ENCODE assay signal across 13 cellular contexts in the genomic region with DNA sequence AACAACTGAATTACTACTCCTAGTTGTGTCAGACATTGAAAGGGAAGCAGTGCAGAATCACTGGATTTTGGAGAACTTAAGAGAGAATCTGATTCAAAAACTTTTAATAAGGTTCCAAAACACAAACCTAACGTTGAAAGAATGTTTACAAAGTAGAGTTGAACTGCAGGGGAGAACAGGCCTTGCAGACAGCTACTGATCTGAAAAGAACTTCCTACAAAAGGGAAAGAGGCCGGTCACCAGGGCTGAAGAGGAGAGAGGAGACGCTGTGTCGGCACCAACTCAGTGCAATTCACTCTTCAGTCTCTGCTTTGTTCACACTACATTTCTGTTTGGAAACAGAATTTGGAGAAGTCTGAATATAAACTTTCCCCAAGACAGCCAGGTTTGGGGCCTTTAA.
DNase-seq lines count a peak whose midpoint lies in the region; ATAC-seq and TF ChIP-seq lines count a peak whose summit lies in the region.
"Had no signal": no experiment of that assay in that cellular context is flagged by ENCODE, and none has a peak within 500 bp of the region (broad histone marks: within the 10 kb centered on the region; RNA-seq: fewer than 3 reads in every experiment).

No MANE protein-coding gene starts in this region.

- H3K9me3 Mint-ChIP-seq in effector memory CD8-positive, alpha-beta T cell, result peaks cover 1 to 2% of the 10 kb centered on the region in 2 donors
- H3K9me3 Mint-ChIP-seq: activated naive CD4-positive, alpha-beta T cell treated with anti-CD3 and anti-CD28 coated beads for 36 hours; T-helper 2 cell treated with Interferon-gamma antibody and Interleukin-4, amounts not matched to agents 5 μg/mL and 100 μg/mL, for 36 hours had no signal

- no peak overlapping the region for H4K91ac ChIP-seq in neuronal stem cell (ENCODE audit: low read depth, low read length, poor library complexity)

- no peaks in the 10 kb centered on the region for H3K79me1 ChIP-seq in neuronal stem cell (ENCODE audit: low read depth, low read length)

- no peak overlapping the region for H2AK5ac ChIP-seq in neuronal stem cell (ENCODE audit: low read depth, low read length)

- H2BK5ac ChIP-seq in neuronal stem cell (ENCODE audit: low read length), result no peak overlapping the region

- H3K4ac ChIP-seq in neuronal stem cell (ENCODE audit: low read length), result no peak overlapping the region

- no peak overlapping the region for H2BK12ac ChIP-seq in neuronal stem cell (ENCODE audit: low read length)

- H4K8ac ChIP-seq in neuronal stem cell (ENCODE audit: low read depth, low read length), result no peak overlapping the region

- no peak overlapping the region for H3K18ac ChIP-seq in neuronal stem cell (ENCODE audit: low read length)

- no peak overlapping the region for H2BK120ac ChIP-seq in neuronal stem cell (ENCODE audit: low read depth, low read length)

- no peak overlapping the region for H3K14ac ChIP-seq in neuronal stem cell (ENCODE audit: low read length)

- DNase-seq in brain microvascular endothelial cell, result peak; percentile 33
- DNase-seq in heart right ventricle, result no peak
- peak; percentile 26 for DNase-seq in neuronal stem cell (ENCODE audit: low spot score)
- no peak for DNase-seq in upper lobe of right lung
- no peak for DNase-seq in COLO829 (ENCODE audit: low spot score)
- DNase-seq in effector memory CD8-positive, alpha-beta T cell, result no peak
- no peak for DNase-seq in activated CD4-positive, alpha-beta T cell treated with anti-CD3 and anti-CD28 coated beads, Interleukin-2, amount 50 U/mL, for 4 hours
- DNase-seq: activated CD8-positive, alpha-beta T cell treated with anti-CD3 and anti-CD28 coated beads, Interleukin-2, amount 10 ng/mL, durations not matched to agents 7 days and 5 days; activated naive CD4-positive, alpha-beta T cell treated with anti-CD3 and anti-CD28 coated beads for 36 hours; dermis blood vessel endothelial cell; NCI-H2081 had no signal

- no peak for TF ChIP-seq CTCF in brain microvascular endothelial cell (IDR thresholded peaks at IDR 0.05; ENCODE audit: low read depth, low read length, missing control alignments)
- no peak for TF ChIP-seq CTCF in heart right ventricle (IDR thresholded peaks at IDR 0.05)
- TF ChIP-seq CTCF in upper lobe of right lung (IDR thresholded peaks at IDR 0.05), result no peak

- H3K36me3 Mint-ChIP-seq in effector memory CD8-positive, alpha-beta T cell (ENCODE audit: insufficient read depth), result peaks cover 3% of the 10 kb centered on the region

- no peaks in the 10 kb centered on the region for H3K27me3 ChIP-seq in brain microvascular endothelial cell (replicated peaks)
- H3K27me3 ChIP-seq in heart right ventricle, result no peaks in the 10 kb centered on the region
- no peaks in the 10 kb centered on the region for H3K27me3 ChIP-seq in neuronal stem cell (ENCODE audit: control insufficient read depth in 3 of 3, insufficient read depth in 3 of 3, low read depth in 1 of 3, low read length in 3 of 3)
- no peaks in the 10 kb centered on the region for H3K27me3 ChIP-seq in upper lobe of right lung

- no peak overlapping the region for H3K4me2 ChIP-seq in neuronal stem cell (ENCODE audit: insufficient read depth, low read length, poor library complexity, severe bottlenecking)

- peak overlapping the region; percentile 61 for H2AFZ ChIP-seq in neuronal stem cell (ENCODE audit: low read length)

- no peak overlapping the region for H3K4me3 Mint-ChIP-seq in effector memory CD8-positive, alpha-beta T cell
- H3K4me3 Mint-ChIP-seq: activated CD8-positive, alpha-beta T cell treated with anti-CD3 and anti-CD28 coated beads, Interleukin-2, amount 10 ng/mL, durations not matched to agents 7 days and 5 days; activated naive CD4-positive, alpha-beta T cell treated with anti-CD3 and anti-CD28 coated beads for 36 hours; T-helper 2 cell treated with Interferon-gamma antibody and Interleukin-4, amounts not matched to agents 5 μg/mL and 100 μg/mL, for 36 hours had no signal

- H3K4me1 ChIP-seq in heart right ventricle (peaks cover 0 to 56% (median 29%) of the 10 kb centered on the region in 9 donors), neuronal stem cell (ENCODE audit: control insufficient read depth in 2 of 2, insufficient read depth in 1 of 2, low read depth in 1 of 2, low read length in 2 of 2) (peaks cover 0 to 9% of the 10 kb centered on the region in 2 donors), upper lobe of right lung (peaks cover 8% of the 10 kb centered on the region)

- in situ Hi-C loops in brain microvascular endothelial cell (cut with HindIII; ENCODE audit: low pct_ligation_motif_present, low sequenced_read_pairs), result no loop called here

- no peak overlapping the region for H3K9ac ChIP-seq in neuronal stem cell (ENCODE audit: low read depth, low read length, poor library complexity)

- ATAC-seq in heart right ventricle, result peak in 7 of 8 donors; percentile 20 to 53 (median 50)
- peak; percentile 53 for ATAC-seq in upper lobe of right lung
- no peak for ATAC-seq in effector memory CD8-positive, alpha-beta T cell (replicated peaks)
- ATAC-seq: activated CD8-positive, alpha-beta T cell treated with anti-CD3 and anti-CD28 coated beads, Interleukin-2, amount 10 ng/mL, durations not matched to agents 7 days and 5 days; HCT116 had no signal

- no peaks in the 10 kb centered on the region for H3K9me3 ChIP-seq in heart right ventricle
- H3K9me3 ChIP-seq in neuronal stem cell (replicated peaks in 1 of 2; ENCODE audit: control insufficient read depth in 2 of 2, insufficient read depth in 1 of 2, low read depth in 1 of 2, low read length in 2 of 2), result no peaks in the 10 kb centered on the region
- no peaks in the 10 kb centered on the region for H3K9me3 ChIP-seq in upper lobe of right lung

- H3K23ac ChIP-seq in neuronal stem cell (ENCODE audit: low read depth, low read length, poor library complexity), result no peak overlapping the region

- no peak overlapping the region for H3K27ac Mint-ChIP-seq in effector memory CD8-positive, alpha-beta T cell
- H3K27ac Mint-ChIP-seq: activated CD8-positive, alpha-beta T cell treated with anti-CD3 and anti-CD28 coated beads, Interleukin-2, amount 10 ng/mL, durations not matched to agents 7 days and 5 days; activated naive CD4-positive, alpha-beta T cell treated with anti-CD3 and anti-CD28 coated beads for 36 hours; T-helper 2 cell treated with Interferon-gamma antibody and Interleukin-4, amounts not matched to agents 5 μg/mL and 100 μg/mL, for 36 hours had no signal

- H3K27ac ChIP-seq in brain microvascular endothelial cell, result peak overlapping the region; percentile 45
- peak overlapping the region in 9 of 10 donors; percentile 1 to 79 (median 45) for H3K27ac ChIP-seq in heart right ventricle
- peak overlapping the region; percentile 52 for H3K27ac ChIP-seq in neuronal stem cell (replicated peaks; ENCODE audit: low read length)
- peak overlapping the region; percentile 48 for H3K27ac ChIP-seq in upper lobe of right lung

- no peak overlapping the region for H3K4me3 ChIP-seq in brain microvascular endothelial cell (ENCODE audit: low read depth, low read length)
- peak overlapping the region in 2 of 10 donors; percentile 1 for H3K4me3 ChIP-seq in heart right ventricle
- H3K4me3 ChIP-seq in neuronal stem cell (ENCODE audit: low read length in 2 of 2), result peak overlapping the region in 1 of 2 donors; percentile 4
- no peak overlapping the region for H3K4me3 ChIP-seq in upper lobe of right lung

- WGBS in heart right ventricle, 2 donors, result 13 to 30% methylated on average over 4 of the region's 4 CpGs
- WGBS in neuronal stem cell (ENCODE audit: extremely low coverage in 2 of 2, insufficient read length in 2 of 2, insufficient replicate concordance in 1 of 2), 2 donors, result no CpG with 5 or more reads among the region's 4 CpGs

- intact Hi-C loops in heart right ventricle (cut with DNase I) (loop anchor here in 1 of 10 donors (10.0 kb wide), 1 partner anchor 118 kb away; no protein-coding TSS in a partner anchor), upper lobe of right lung (cut with DNase I) (no loop called here)

- peaks cover 5 to 8% of the 10 kb centered on the region in 2 donors for H3K27me3 Mint-ChIP-seq in effector memory CD8-positive, alpha-beta T cell

- no peak overlapping the region for H2BK15ac ChIP-seq in neuronal stem cell (ENCODE audit: low read length)

- H3K36me3 ChIP-seq in brain microvascular endothelial cell (replicated peaks) (no peaks in the 10 kb centered on the region), heart right ventricle (no peaks in the 10 kb centered on the region), neuronal stem cell (replicated peaks in 1 of 2; ENCODE audit: control insufficient read depth in 2 of 2, insufficient read depth in 2 of 2, low read length in 2 of 2) (no peaks in the 10 kb centered on the region), upper lobe of right lung (no peaks in the 10 kb centered on the region)

- no peaks in the 10 kb centered on the region for H3K4me1 Mint-ChIP-seq in effector memory CD8-positive, alpha-beta T cell (ENCODE audit: low read depth in 2 of 2)

Comparison
In these comparisons a context has a peak if more than half of its experiments do, and no peak if none do; other contexts are left out.
1. DNase-seq: peak in brain microvascular endothelial cell (single experiment) and neuronal stem cell (single experiment); none in heart right ventricle (0 of 2), upper lobe of right lung (single experiment), COLO829 (single experiment), effector memory CD8-positive, alpha-beta T cell (0 of 3) and activated CD4-positive, alpha-beta T cell treated with anti-CD3 and anti-CD28 coated beads, Interleukin-2, amount 50 U/mL, for 4 hours (0 of 2).
2. Peak in every context shown above with its lines, with median percentiles within 50 percentile points of each other: H3K27ac ChIP-seq.